In genomic region chr11:18282626-18283025, GRCh38 we compare ENCODE assay signal across 24 cellular contexts. TPM values are rescaled to one million over a fixed set of nuclear protein-coding genes. Genes with fewer than 3 reads are reported as not detected.
"Had no signal": no experiment of that assay in that cellular context is flagged by ENCODE, and none has a peak within 500 bp of the region (broad histone marks: within the 10 kb centered on the region; RNA-seq: fewer than 3 reads in every experiment).

No MANE protein-coding gene starts in this region.

- H3K27me3 Mint-ChIP-seq: natural killer cell treated with Interleukin-12 subunit alpha and Interleukin-12 subunit beta and Interleukin-15 and Interleukin-18, amount 100 ng/mL, for 72 hours; T-cell had no signal

- H3K4me3 Mint-ChIP-seq: activated naive CD4-positive, alpha-beta T cell treated with anti-CD3 and anti-CD28 coated beads for 36 hours; natural killer cell treated with Interleukin-12 subunit alpha and Interleukin-12 subunit beta and Interleukin-15 and Interleukin-18, amount 100 ng/mL, for 72 hours; T-cell had no signal

- H3K27ac ChIP-seq: brain microvascular endothelial cell, coronary artery, suprapubic skin had no signal

- H3K27ac Mint-ChIP-seq: activated naive CD4-positive, alpha-beta T cell treated with anti-CD3 and anti-CD28 coated beads for 36 hours; natural killer cell treated with Interleukin-12 subunit alpha and Interleukin-12 subunit beta and Interleukin-15 and Interleukin-18, amount 100 ng/mL, for 72 hours had no signal

- H3K27me3 ChIP-seq: brain microvascular endothelial cell, suprapubic skin had no signal

- H3K4me1 ChIP-seq: suprapubic skin had no signal

- H3K4me3 ChIP-seq: coronary artery, suprapubic skin had no signal

- H3K9me3 ChIP-seq: suprapubic skin had no signal

- DNase-seq: activated CD4-positive, alpha-beta T cell treated with anti-CD3 and anti-CD28 coated beads, Interleukin-2, amount 50 U/mL, for 4 hours; activated CD4-positive, CD25-positive, alpha-beta regulatory T cell treated with anti-CD3 and anti-CD28 coated beads, Interleukin-2, amount 50 U/mL, for 72 hours; activated naive CD4-positive, alpha-beta T cell treated with anti-CD3 and anti-CD28 coated beads for 36 hours; activated T-cell treated with anti-CD3 and anti-CD28 coated beads, Interleukin-2, amount 50 U/mL, for 1 hour; aorta; brain microvascular endothelial cell; erythroblast; foreskin melanocyte; head of caudate nucleus; left ventricle myocardium superior; mesendoderm; posterior cingulate gyrus; retina; stimulated activated CD4-positive, alpha-beta T cell treated with anti-CD3 and anti-CD28 coated beads, Interleukin-12 subunit alpha, Interleukin-12 subunit beta, amount 100 ng/mL, for 4 hours; stimulated activated CD4-positive, alpha-beta T cell treated with anti-CD3 and anti-CD28 coated beads, Interleukin-1b, Interleukin-23, amount 100 ng/mL, for 48 hours; stimulated activated CD8-positive, alpha-beta memory T cell treated with anti-CD3 and anti-CD28 coated beads, Interleukin-4, amount 100 ng/mL, for 48 hours; stimulated activated naive CD8-positive, alpha-beta T cell treated with anti-CD3 and anti-CD28 coated beads, Interleukin-15, Interleukin-2, amounts not matched to agents 100 U/mL and 50 U/mL, for 24 hours; T-cell; T1000; trophoblast cell had no signal

- ATAC-seq: left ventricle myocardium superior; natural killer cell treated with Interleukin-12 subunit alpha and Interleukin-12 subunit beta and Interleukin-15 and Interleukin-18, amount 100 ng/mL, for 72 hours; SK-N-SH treated with all-trans-retinoic acid at 6 μM for 48 hours; stimulated activated naive CD8-positive, alpha-beta T cell treated with anti-CD3 and anti-CD28 coated beads, Interleukin-15, Interleukin-2, amounts not matched to agents 100 U/mL and 50 U/mL, for 24 hours; T-cell had no signal

- H3K9me3 Mint-ChIP-seq: activated naive CD4-positive, alpha-beta T cell treated with anti-CD3 and anti-CD28 coated beads for 36 hours; natural killer cell treated with Interleukin-12 subunit alpha and Interleukin-12 subunit beta and Interleukin-15 and Interleukin-18, amount 100 ng/mL, for 72 hours; T-cell had no signal

RNA-seq across cellular contexts. Expression of gene SAA1, which starts 16.6 kb away (rescaled TPM):
- total RNA-seq: activated naive CD4-positive, alpha-beta T cell treated with anti-CD3 and anti-CD28 coated beads for 36 hours; natural killer cell treated with Interleukin-12 subunit alpha and Interleukin-12 subunit beta and Interleukin-15 and Interleukin-18, amount 100 ng/mL, for 72 hours had no signal

RNA-seq across cellular contexts. Expression of gene SAA2, which starts 34.2 kb away (rescaled TPM):
- total RNA-seq: activated naive CD4-positive, alpha-beta T cell treated with anti-CD3 and anti-CD28 coated beads for 36 hours; natural killer cell treated with Interleukin-12 subunit alpha and Interleukin-12 subunit beta and Interleukin-15 and Interleukin-18, amount 100 ng/mL, for 72 hours had no signal

RNA-seq across cellular contexts. Expression of gene SAA4, which starts 46.0 kb away (rescaled TPM):
- total RNA-seq: activated naive CD4-positive, alpha-beta T cell treated with anti-CD3 and anti-CD28 coated beads for 36 hours; left ventricle myocardium superior; natural killer cell treated with Interleukin-12 subunit alpha and Interleukin-12 subunit beta and Interleukin-15 and Interleukin-18, amount 100 ng/mL, for 72 hours had no signal
